ENCODE assay signal across 8 cellular contexts in the genomic region with DNA sequence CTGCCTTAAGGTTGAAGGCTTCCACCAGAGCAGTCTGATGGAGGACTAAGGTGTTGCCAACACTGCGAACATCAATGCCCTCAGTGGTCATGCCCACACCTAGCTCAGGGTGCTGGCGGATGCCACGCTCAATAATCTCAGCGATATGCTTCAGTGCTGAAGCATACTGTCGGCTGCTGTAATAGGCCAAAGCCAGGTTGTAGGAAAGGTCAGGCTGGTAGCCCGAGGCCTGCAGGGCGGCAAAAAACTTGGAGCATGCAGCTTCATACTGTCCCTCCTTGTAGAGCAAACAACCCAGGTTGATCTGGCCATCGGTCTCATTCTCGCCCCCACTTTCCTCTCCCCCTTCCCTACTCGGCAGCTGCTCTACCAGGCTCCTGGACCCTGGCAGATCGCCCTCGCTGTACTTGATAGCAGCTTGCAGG.
DNase-seq lines count a peak whose midpoint lies in the region; ATAC-seq, FAIRE-seq and TF ChIP-seq lines count a peak whose summit lies in the region.

No MANE protein-coding gene starts in this region.

- intact Hi-C loops in right lobe of liver (cut with DNase I) = no loop called here

- H3K4me3 ChIP-seq in right lobe of liver = peak overlapping the region; percentile 64 to 92 (median 77)
- peak overlapping the region; percentile 62 for H3K4me3 ChIP-seq in thymus (ENCODE audit: low read length)

- 20% methylated on average over 1 of the region's 12 CpGs for WGBS in right lobe of liver (ENCODE audit: insufficient coverage, low coverage, low lambda C conversion rate, missing lambda C conversion rate)
- WGBS in thymus = 72% methylated on average over 12 of the region's 12 CpGs

- H3K36me3 ChIP-seq in right lobe of liver (no peaks in the 10 kb centered on the region), thymus (ENCODE audit: control insufficient read depth, insufficient read depth) (no peaks in the 10 kb centered on the region)

- TF ChIP-seq CTCF in right lobe of liver (IDR thresholded peaks at IDR 0.05) = no peak

- no peak for ATAC-seq in right lobe of liver
- ATAC-seq in GM18870 (IDR thresholded peaks at IDR 0.05; ENCODE audit: unreplicated experiment) = no peak
- no peak for ATAC-seq in HG02678 (IDR thresholded peaks at IDR 0.05; ENCODE audit: unreplicated experiment)

- H3K27ac ChIP-seq in caudate nucleus (ENCODE audit: low read depth, low read length) (peak overlapping the region; percentile 98), right lobe of liver (no peak overlapping the region), thymus (ENCODE audit: low read depth) (peak overlapping the region; percentile 99)

- no peaks in the 10 kb centered on the region for H3K9me3 ChIP-seq in right lobe of liver
- no peaks in the 10 kb centered on the region for H3K9me3 ChIP-seq in thymus (ENCODE audit: control insufficient read depth)

- no peak for FAIRE-seq in H54 (lab: Jason Lieb, UNC)

- H3K4me1 ChIP-seq in right lobe of liver = no peaks in the 10 kb centered on the region
- H3K4me1 ChIP-seq in thymus (ENCODE audit: control insufficient read depth, insufficient read depth, low read length) = peaks cover 4% of the 10 kb centered on the region

- H3K27me3 ChIP-seq in right lobe of liver (no peaks in the 10 kb centered on the region), thymus (ENCODE audit: control insufficient read depth, insufficient read depth) (no peaks in the 10 kb centered on the region)

- DNase-seq in DMS153 treated with DMSO at 0.1 percent for 48 hours (lab: John Stamatoyannopoulos, UW; ENCODE audit: unreplicated experiment) = peak; percentile 23
- peak; percentile 15 for DNase-seq in NAMALWA (ENCODE audit: low spot score)
- peak in 2 of 61 donors; percentile 40 to 48 for DNase-seq in caudate nucleus (lab: John Stamatoyannopoulos, UW)
- peak in 2 of 3 donors; percentile 58 to 70 for DNase-seq in right lobe of liver
- DNase-seq in H54 (ENCODE audit: insufficient read length, low spot score) = no peak

- no peak for TF ChIP-seq POLR2A in right lobe of liver (IDR thresholded peaks at IDR 0.05)
- no peak for TF ChIP-seq POLR2A in H54 (IDR thresholded peaks at IDR 0.05; ENCODE audit: low read depth, low read length)

Comparison
In these comparisons a context has a peak if more than half of its experiments do, and no peak if none do; other contexts are left out.
1. H3K27ac ChIP-seq: peak in caudate nucleus (single experiment) and thymus (single experiment); none in right lobe of liver (0 of 3).